ENCODE assay signal across 8 cellular contexts in the genomic region with DNA sequence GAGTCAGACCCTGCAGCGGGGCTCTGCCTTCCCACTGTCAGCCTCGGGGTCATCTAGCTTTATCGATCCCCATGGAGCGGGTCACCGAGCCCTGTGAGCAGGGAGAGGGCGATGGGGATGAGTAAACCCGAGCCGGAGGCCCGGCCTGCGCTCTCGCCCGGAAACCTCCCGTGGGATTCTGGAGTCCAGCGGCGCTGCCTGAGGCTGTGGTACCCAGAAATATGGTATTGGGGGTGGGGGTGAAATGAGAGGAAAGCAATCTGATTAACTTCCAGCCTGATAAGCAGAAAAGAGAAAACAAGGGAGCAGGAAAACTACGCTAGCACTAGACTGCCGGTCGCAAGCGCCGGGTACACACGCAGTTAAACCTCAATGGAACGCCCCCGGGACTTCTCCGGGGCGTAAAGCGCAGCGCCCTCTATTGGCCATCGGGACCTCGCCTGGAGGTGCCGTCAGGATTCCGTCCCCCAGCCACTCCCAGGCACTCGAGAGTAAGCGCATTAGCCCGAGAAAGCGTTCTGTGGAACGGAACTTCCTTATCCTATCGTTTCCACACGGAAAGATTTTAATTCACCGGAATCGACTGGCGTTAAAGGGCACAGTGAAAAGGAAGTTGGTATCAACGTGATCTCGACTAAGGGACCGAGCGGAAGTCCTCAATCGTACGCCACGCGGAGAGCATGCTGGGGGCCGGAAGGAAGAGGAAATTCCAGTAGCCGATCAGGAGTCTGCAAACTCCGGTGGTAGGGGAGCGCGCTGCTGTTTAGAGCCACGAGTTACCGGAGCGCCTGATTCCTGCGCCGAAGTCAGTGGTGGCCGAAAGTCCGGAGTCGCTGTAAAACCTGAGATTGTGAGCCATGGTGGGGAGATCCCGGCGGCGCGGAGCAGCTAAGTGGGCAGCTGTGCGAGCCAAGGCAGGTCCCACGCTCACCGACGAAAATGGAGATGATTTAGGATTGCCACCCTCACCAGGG. TPM values are rescaled to one million over a fixed set of nuclear protein-coding genes. Genes with fewer than 3 reads are reported as not detected.
DNase-seq lines count a peak whose midpoint lies in the region; TF ChIP-seq lines count a peak whose summit lies in the region.

A gene with protein sequence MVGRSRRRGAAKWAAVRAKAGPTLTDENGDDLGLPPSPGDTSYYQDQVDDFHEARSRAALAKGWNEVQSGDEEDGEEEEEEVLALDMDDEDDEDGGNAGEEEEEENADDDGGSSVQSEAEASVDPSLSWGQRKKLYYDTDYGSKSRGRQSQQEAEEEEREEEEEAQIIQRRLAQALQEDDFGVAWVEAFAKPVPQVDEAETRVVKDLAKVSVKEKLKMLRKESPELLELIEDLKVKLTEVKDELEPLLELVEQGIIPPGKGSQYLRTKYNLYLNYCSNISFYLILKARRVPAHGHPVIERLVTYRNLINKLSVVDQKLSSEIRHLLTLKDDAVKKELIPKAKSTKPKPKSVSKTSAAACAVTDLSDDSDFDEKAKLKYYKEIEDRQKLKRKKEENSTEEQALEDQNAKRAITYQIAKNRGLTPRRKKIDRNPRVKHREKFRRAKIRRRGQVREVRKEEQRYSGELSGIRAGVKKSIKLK (plus strand): TSS at position 712 of the 974 bp plus-strand sequence. CDS start 146 bp downstream, at position 858.

- H3K36me3 ChIP-seq in H7 (replicated peaks; ENCODE audit: control insufficient read depth, insufficient read depth, low read length) (no peaks in the 10 kb centered on the region), neural cell (ENCODE audit: insufficient read depth, low read length) (no peaks in the 10 kb centered on the region), stomach smooth muscle (ENCODE audit: control insufficient read depth in 2 of 2, insufficient read depth in 2 of 2, low read length in 2 of 2) (no peaks in the 10 kb centered on the region)

- H3K4me1 ChIP-seq in stomach smooth muscle (ENCODE audit: control insufficient read depth, insufficient read depth, low read length): peaks cover 18% of the 10 kb centered on the region

- in situ Hi-C loops in G401 (cut with HindIII; ENCODE audit: low sequenced_read_pairs): no loop called here

- H3K27ac ChIP-seq in neural cell (ENCODE audit: low read length) (peak within 1 kb of the TSS; percentile 86), stomach smooth muscle (ENCODE audit: low read length) (peak within 1 kb of the TSS; percentile 97)

- no peaks in the 10 kb centered on the region for H3K9me2 ChIP-seq in neural cell (ENCODE audit: insufficient read depth, low read length)

- TF ChIP-seq RAD21 in neural cell (conservative IDR thresholded peaks at IDR 0.05): peak; percentile 84

- peak within 1 kb of the TSS; percentile 98 for H3K4me3 ChIP-seq in H7 (ENCODE audit: insufficient read depth, low read depth, low read length)
- H3K4me3 ChIP-seq in neural cell (ENCODE audit: low read length): peak within 1 kb of the TSS; percentile 92
- peak within 1 kb of the TSS; percentile 98 to 100 for H3K4me3 ChIP-seq in stomach smooth muscle (ENCODE audit: low read length in 2 of 2)

- H3K27me3 ChIP-seq in H7 (ENCODE audit: control insufficient read depth, insufficient read depth, low read length): no peaks in the 10 kb centered on the region
- no peaks in the 10 kb centered on the region for H3K27me3 ChIP-seq in neural cell (ENCODE audit: insufficient read depth, low read depth, low read length)
- H3K27me3 ChIP-seq in stomach smooth muscle (ENCODE audit: control insufficient read depth in 1 of 2, insufficient read depth in 2 of 2, low read length in 2 of 2): no peaks in the 10 kb centered on the region

- H3K4me2 ChIP-seq in neural cell (ENCODE audit: low read length): peak within 1 kb of the TSS; percentile 100

- TF ChIP-seq CTCF in neural cell (IDR thresholded peaks at IDR 0.05; ENCODE audit: poor library complexity, severe bottlenecking): peak; percentile 100

- peak within 1 kb of the TSS; percentile 88 for H3K9ac ChIP-seq in neural cell (ENCODE audit: low read length)
- peak within 1 kb of the TSS; percentile 96 to 99 for H3K9ac ChIP-seq in stomach smooth muscle (ENCODE audit: low read length in 2 of 2)

- DNase-seq in G401 (ENCODE audit: low spot score) (peak; percentile 100), H7 (peak; percentile 87), M059J (ENCODE audit: low read depth) (peak; percentile 97), SHP77 treated with DMSO at 0.1 percent for 48 hours (lab: John Stamatoyannopoulos, UW) (peak; percentile 98), activated gamma-delta T cell (lab: John Stamatoyannopoulos, UW) (peak; percentile 60), fibroblast of the conjunctiva (ENCODE audit: low read depth) (peak; percentile 97)

- H4K20me1 ChIP-seq in neural cell (ENCODE audit: insufficient read depth): no peaks in the 10 kb centered on the region

- peaks cover 9% of the 10 kb centered on the region for H3F3A ChIP-seq in neural cell (ENCODE audit: insufficient read depth, low read length, poor library complexity, severe bottlenecking)

- H3K9me3 ChIP-seq in neural cell (ENCODE audit: low read length) (no peaks in the 10 kb centered on the region), stomach smooth muscle (ENCODE audit: control insufficient read depth in 2 of 2, low read length in 2 of 2) (no peaks in the 10 kb centered on the region)

- H2AFZ ChIP-seq in neural cell (ENCODE audit: low read depth, low read length): peak within 1 kb of the TSS; percentile 99

- peaks cover 26% of the 10 kb centered on the region for H3K79me2 ChIP-seq in neural cell (replicated peaks; ENCODE audit: insufficient read depth, low read length)

- peak; percentile 87 for TF ChIP-seq EP300 in neural cell (conservative IDR thresholded peaks at IDR 0.05; ENCODE audit: poor library complexity, severe bottlenecking)

TF ChIP-seq in neural cell, 6 proteins besides CTCF, POLR2A, EP300 and RAD21:
- TF ChIP-seq TAF1 (IDR thresholded peaks at IDR 0.05; ENCODE audit: low read depth) (peak; percentile 87), POLR2AphosphoS5 (IDR thresholded peaks at IDR 0.05) (peak; percentile 72), EZH2 (IDR thresholded peaks at IDR 0.05; ENCODE audit: borderline replicate concordance, insufficient read depth, low read length, poor library complexity, severe bottlenecking) (no peak), MXI1 (conservative IDR thresholded peaks at IDR 0.05; ENCODE audit: poor library complexity, severe bottlenecking) (peak; percentile 99), SMC3 (conservative IDR thresholded peaks at IDR 0.05; ENCODE audit: poor library complexity) (peak; percentile 92)
- TF ChIP-seq, protein P1, sequence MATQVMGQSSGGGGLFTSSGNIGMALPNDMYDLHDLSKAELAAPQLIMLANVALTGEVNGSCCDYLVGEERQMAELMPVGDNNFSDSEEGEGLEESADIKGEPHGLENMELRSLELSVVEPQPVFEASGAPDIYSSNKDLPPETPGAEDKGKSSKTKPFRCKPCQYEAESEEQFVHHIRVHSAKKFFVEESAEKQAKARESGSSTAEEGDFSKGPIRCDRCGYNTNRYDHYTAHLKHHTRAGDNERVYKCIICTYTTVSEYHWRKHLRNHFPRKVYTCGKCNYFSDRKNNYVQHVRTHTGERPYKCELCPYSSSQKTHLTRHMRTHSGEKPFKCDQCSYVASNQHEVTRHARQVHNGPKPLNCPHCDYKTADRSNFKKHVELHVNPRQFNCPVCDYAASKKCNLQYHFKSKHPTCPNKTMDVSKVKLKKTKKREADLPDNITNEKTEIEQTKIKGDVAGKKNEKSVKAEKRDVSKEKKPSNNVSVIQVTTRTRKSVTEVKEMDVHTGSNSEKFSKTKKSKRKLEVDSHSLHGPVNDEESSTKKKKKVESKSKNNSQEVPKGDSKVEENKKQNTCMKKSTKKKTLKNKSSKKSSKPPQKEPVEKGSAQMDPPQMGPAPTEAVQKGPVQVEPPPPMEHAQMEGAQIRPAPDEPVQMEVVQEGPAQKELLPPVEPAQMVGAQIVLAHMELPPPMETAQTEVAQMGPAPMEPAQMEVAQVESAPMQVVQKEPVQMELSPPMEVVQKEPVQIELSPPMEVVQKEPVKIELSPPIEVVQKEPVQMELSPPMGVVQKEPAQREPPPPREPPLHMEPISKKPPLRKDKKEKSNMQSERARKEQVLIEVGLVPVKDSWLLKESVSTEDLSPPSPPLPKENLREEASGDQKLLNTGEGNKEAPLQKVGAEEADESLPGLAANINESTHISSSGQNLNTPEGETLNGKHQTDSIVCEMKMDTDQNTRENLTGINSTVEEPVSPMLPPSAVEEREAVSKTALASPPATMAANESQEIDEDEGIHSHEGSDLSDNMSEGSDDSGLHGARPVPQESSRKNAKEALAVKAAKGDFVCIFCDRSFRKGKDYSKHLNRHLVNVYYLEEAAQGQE (IDR thresholded peaks at IDR 0.05; ENCODE audit: borderline replicate concordance): peak; percentile 81

RNA-seq across cellular contexts. Expression of the gene that starts here (rescaled TPM):
- 12.8 and 16.3 TPM in 2 replicates for total RNA-seq in G401 (2014; rRNA removed; shearing (Covaris generic))
- total RNA-seq in H7 (2014; rRNA removed; shearing (Covaris generic)): 11.5 and 12.3 TPM in 2 replicates
- total RNA-seq in M059J (2014; rRNA removed; shearing (Covaris generic)): 10.1 and 16.2 TPM in 2 replicates
- polyA plus RNA-seq in neural cell: 11.3 and 13.1 TPM in 2 replicates
- polyA minus RNA-seq in neural cell: 19.7 and 23.8 TPM in 2 replicates

Comparison
In these comparisons a context has a peak if more than half of its experiments do, and no peak if none do; other contexts are left out.
1. Peak in every context shown above with its lines: DNase-seq, H3K4me3 ChIP-seq and H3K27ac ChIP-seq.